ENCODE assay signal across 9 cellular contexts in genomic region chr15:71386448-71387236, GRCh38.
A peak's percentile ranks its signal among the peaks of the same experiment; 100 is the strongest.
DNase-seq lines count a peak whose midpoint lies in the region; ATAC-seq and TF ChIP-seq lines count a peak whose summit lies in the region.
"Had no signal": no experiment of that assay in that cellular context is flagged by ENCODE, and none has a peak within 500 bp of the region (broad histone marks: within the 10 kb centered on the region; RNA-seq: fewer than 3 reads in every experiment).

No MANE protein-coding gene starts in this region.

- peaks cover 4% of the 10 kb centered on the region; the same call in 1 of the 2 replicates for H3K4me1 ChIP-seq in MM.1S (ENCODE audit: low read length)

- H3K4me2 ChIP-seq in MM.1S (ENCODE audit: low read depth, low read length), result peak overlapping the region; percentile 6; the same call in 1 of the 2 replicates

- no peaks in the 10 kb centered on the region for H3K36me3 ChIP-seq in MM.1S (replicated peaks; ENCODE audit: insufficient read depth, low read length)

- H3K9me3 ChIP-seq in MM.1S (replicated peaks; ENCODE audit: insufficient read depth, low read length), result no peaks in the 10 kb centered on the region

- H2AFZ ChIP-seq in MM.1S (ENCODE audit: low read length), result no peak overlapping the region

- H3K79me2 ChIP-seq in MM.1S (ENCODE audit: low read length), result no peaks in the 10 kb centered on the region

- no peak overlapping the region for H3K9ac ChIP-seq in MM.1S (ENCODE audit: low read length)

- peak; percentile 77 for TF ChIP-seq CTCF in C4-2B (conservative IDR thresholded peaks at IDR 0.05)
- peak; percentile 46 for TF ChIP-seq CTCF in MM.1S (IDR thresholded peaks at IDR 0.05; ENCODE audit: low read length)

- H3K4me3 ChIP-seq in MM.1S (ENCODE audit: low read length), result no peak overlapping the region

- no peaks in the 10 kb centered on the region for H3K9me2 ChIP-seq in MM.1S (replicated peaks; ENCODE audit: insufficient read depth, low read length)

- H3F3A ChIP-seq in MM.1S (ENCODE audit: insufficient read depth, low read length), result no peaks in the 10 kb centered on the region; the same call in 1 of the 2 replicates

- H4K20me1 ChIP-seq in MM.1S (ENCODE audit: insufficient read depth, low read length), result no peaks in the 10 kb centered on the region

- no peak overlapping the region for H3K27ac ChIP-seq in C4-2B
- H3K27ac ChIP-seq in MM.1S (ENCODE audit: low read length), result no peak overlapping the region

- no peak for ATAC-seq in HG02678 (IDR thresholded peaks at IDR 0.05; ENCODE audit: unreplicated experiment)

- no peaks in the 10 kb centered on the region for H3K27me3 ChIP-seq in MM.1S (replicated peaks; ENCODE audit: insufficient read depth, low read length)

- DNase-seq in MM.1S, result peak; percentile 40
- DNase-seq in cerebellar cortex (ENCODE audit: low spot score), result peak; percentile 9
- peak; percentile 32 for DNase-seq in midbrain (lab: John Stamatoyannopoulos, UW)
- no peak for DNase-seq in activated effector memory CD4-positive, alpha-beta T cell treated with Interleukin-2 at 50 U/mL for 16 hours
- DNase-seq in foreskin melanocyte, result no peak
- no peak for DNase-seq in activated CD4-positive, alpha-beta T cell treated with anti-CD3 and anti-CD28 coated beads, Interleukin-2, amount 50 U/mL, for 4 hours
- DNase-seq: NCI-H1048 had no signal

Comparison
In these comparisons a context has a peak if more than half of its experiments do, and no peak if none do; other contexts are left out.
1. DNase-seq: peak in MM.1S (single experiment), cerebellar cortex (single experiment) and midbrain (single experiment); none in activated effector memory CD4-positive, alpha-beta T cell treated with Interleukin-2 at 50 U/mL for 16 hours (single experiment), foreskin melanocyte (single experiment) and activated CD4-positive, alpha-beta T cell treated with anti-CD3 and anti-CD28 coated beads, Interleukin-2, amount 50 U/mL, for 4 hours (0 of 2).